Comparison of ENCODE assay signal across 1 cellular context in the genomic region with DNA sequence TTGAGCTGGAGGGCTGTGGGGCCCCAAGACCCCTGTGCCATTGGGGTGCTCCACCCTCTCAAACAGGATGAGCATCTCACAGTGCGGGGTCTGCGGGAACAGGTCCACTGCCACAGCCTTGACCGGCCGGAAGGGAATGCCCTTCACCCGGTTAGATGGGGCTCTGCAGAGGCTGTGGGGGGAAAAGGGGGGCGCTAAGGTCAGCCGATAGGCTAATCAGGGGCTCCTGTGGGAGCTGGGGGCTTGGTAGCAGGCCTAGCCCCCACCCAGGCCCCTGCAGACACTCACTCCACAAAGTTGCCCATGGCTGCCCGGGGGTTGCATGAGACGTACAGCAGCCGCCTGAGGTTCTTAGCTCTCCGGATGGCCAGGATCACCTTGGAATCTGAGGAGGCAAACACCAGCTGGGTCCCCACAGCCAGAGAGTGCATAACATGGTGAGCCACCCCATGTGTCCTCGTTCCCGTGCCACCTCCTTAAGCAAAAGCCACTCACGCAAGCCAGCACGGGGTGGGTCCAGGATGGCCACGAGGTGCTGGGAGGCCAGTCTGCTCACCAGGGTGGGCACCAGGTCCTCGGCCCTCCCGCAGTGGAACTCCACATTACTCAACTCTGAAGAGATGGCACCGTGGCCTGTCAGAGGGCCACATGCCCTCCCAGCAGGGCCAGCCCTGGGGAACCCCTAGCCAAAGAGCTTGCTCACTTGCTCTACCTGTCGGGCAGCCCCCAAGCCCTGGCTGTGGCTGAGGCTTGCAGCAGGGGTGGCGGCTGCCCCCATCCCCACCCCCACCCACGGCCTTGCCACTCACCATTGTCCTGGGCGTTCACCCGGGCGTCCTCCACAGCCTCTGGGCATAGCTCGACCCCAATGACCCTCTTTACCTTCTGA.
TF ChIP-seq lines count a peak whose summit lies in the region.

No MANE protein-coding gene starts in this region.

TF ChIP-seq in K562, 482 proteins besides CTCF, POLR2A, EP300 and RAD21 (continued from another document and continues in another):
- TF ChIP-seq, protein P1, sequence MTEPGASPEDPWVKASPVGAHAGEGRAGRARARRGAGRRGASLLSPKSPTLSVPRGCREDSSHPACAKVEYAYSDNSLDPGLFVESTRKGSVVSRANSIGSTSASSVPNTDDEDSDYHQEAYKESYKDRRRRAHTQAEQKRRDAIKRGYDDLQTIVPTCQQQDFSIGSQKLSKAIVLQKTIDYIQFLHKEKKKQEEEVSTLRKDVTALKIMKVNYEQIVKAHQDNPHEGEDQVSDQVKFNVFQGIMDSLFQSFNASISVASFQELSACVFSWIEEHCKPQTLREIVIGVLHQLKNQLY (CRISPR knock-in tag; conservative IDR thresholded peaks at IDR 0.05): peak in 1 of 2 experiments; percentile 90; a peak in 2 of 4 replicates
- peak; percentile 39; the same call in 1 of the 2 replicates for TF ChIP-seq ELF4 (CRISPR knock-in tag; IDR thresholded peaks at IDR 0.05)
- TF ChIP-seq ZNF165 (CRISPR knock-in tag; IDR thresholded peaks at IDR 0.05; ENCODE audit: borderline replicate concordance): no peak
- TF ChIP-seq ZNF23 (CRISPR knock-in tag; IDR thresholded peaks at IDR 0.05): no peak
- no peak for TF ChIP-seq ZNF239 (CRISPR knock-in tag; IDR thresholded peaks at IDR 0.05)
- peak; percentile 34; the same call in 1 of the 2 replicates for TF ChIP-seq ELF2 (CRISPR knock-in tag; IDR thresholded peaks at IDR 0.05)
- TF ChIP-seq SUPT5H (IDR thresholded peaks at IDR 0.05): peak; percentile 12
- TF ChIP-seq RFX7 (CRISPR knock-in tag; IDR thresholded peaks at IDR 0.05): 0 out of 2 replicates have a peak, but pooled peaks have one; percentile 65
- TF ChIP-seq ARID2 (IDR thresholded peaks at IDR 0.05): no peak
- TF ChIP-seq, protein P2, sequence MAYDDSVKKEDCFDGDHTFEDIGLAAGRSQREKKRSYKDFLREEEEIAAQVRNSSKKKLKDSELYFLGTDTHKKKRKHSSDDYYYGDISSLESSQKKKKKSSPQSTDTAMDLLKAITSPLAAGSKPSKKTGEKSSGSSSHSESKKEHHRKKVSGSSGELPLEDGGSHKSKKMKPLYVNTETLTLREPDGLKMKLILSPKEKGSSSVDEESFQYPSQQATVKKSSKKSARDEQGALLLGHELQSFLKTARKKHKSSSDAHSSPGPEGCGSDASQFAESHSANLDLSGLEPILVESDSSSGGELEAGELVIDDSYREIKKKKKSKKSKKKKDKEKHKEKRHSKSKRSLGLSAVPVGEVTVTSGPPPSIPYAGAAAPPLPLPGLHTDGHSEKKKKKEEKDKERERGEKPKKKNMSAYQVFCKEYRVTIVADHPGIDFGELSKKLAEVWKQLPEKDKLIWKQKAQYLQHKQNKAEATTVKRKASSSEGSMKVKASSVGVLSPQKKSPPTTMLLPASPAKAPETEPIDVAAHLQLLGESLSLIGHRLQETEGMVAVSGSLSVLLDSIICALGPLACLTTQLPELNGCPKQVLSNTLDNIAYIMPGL (CRISPR knock-in tag; IDR thresholded peaks at IDR 0.05): peak; percentile 29; the same call in 1 of the 2 replicates
- TF ChIP-seq, protein P3, sequence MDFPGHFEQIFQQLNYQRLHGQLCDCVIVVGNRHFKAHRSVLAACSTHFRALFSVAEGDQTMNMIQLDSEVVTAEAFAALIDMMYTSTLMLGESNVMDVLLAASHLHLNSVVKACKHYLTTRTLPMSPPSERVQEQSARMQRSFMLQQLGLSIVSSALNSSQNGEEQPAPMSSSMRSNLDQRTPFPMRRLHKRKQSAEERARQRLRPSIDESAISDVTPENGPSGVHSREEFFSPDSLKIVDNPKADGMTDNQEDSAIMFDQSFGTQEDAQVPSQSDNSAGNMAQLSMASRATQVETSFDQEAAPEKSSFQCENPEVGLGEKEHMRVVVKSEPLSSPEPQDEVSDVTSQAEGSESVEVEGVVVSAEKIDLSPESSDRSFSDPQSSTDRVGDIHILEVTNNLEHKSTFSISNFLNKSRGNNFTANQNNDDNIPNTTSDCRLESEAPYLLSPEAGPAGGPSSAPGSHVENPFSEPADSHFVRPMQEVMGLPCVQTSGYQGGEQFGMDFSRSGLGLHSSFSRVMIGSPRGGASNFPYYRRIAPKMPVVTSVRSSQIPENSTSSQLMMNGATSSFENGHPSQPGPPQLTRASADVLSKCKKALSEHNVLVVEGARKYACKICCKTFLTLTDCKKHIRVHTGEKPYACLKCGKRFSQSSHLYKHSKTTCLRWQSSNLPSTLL (IDR thresholded peaks at IDR 0.05): no peak
- no peak for TF ChIP-seq ETS2 (tag; IDR thresholded peaks at IDR 0.05; ENCODE audit: borderline replicate concordance, poor library complexity, severe bottlenecking)
- TF ChIP-seq POLR2AphosphoS2 (IDR thresholded peaks at IDR 0.05; ENCODE audit: low read length): no peak; the same call in none of the 2 replicates
- no peak for TF ChIP-seq NUFIP1 (IDR thresholded peaks at IDR 0.05; ENCODE audit: partially characterized antibody)
- TF ChIP-seq ASH1L (IDR thresholded peaks at IDR 0.05; ENCODE audit: borderline replicate concordance, low read depth, partially characterized antibody): no peak
- no peak for TF ChIP-seq CREM (IDR thresholded peaks at IDR 0.05; ENCODE audit: low read depth)
- TF ChIP-seq, protein P4, sequence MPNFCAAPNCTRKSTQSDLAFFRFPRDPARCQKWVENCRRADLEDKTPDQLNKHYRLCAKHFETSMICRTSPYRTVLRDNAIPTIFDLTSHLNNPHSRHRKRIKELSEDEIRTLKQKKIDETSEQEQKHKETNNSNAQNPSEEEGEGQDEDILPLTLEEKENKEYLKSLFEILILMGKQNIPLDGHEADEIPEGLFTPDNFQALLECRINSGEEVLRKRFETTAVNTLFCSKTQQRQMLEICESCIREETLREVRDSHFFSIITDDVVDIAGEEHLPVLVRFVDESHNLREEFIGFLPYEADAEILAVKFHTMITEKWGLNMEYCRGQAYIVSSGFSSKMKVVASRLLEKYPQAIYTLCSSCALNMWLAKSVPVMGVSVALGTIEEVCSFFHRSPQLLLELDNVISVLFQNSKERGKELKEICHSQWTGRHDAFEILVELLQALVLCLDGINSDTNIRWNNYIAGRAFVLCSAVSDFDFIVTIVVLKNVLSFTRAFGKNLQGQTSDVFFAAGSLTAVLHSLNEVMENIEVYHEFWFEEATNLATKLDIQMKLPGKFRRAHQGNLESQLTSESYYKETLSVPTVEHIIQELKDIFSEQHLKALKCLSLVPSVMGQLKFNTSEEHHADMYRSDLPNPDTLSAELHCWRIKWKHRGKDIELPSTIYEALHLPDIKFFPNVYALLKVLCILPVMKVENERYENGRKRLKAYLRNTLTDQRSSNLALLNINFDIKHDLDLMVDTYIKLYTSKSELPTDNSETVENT (CRISPR knock-in tag; IDR thresholded peaks at IDR 0.05): peak; percentile 60
- no peak for TF ChIP-seq EZH2 (IDR thresholded peaks at IDR 0.05; ENCODE audit: borderline replicate concordance, low read depth, low read length)
- TF ChIP-seq, protein P5, sequence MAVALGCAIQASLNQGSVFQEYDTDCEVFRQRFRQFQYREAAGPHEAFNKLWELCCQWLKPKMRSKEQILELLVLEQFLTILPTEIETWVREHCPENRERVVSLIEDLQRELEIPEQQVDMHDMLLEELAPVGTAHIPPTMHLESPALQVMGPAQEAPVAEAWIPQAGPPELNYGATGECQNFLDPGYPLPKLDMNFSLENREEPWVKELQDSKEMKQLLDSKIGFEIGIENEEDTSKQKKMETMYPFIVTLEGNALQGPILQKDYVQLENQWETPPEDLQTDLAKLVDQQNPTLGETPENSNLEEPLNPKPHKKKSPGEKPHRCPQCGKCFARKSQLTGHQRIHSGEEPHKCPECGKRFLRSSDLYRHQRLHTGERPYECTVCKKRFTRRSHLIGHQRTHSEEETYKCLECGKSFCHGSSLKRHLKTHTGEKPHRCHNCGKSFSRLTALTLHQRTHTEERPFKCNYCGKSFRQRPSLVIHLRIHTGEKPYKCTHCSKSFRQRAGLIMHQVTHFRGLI (CRISPR knock-in tag; IDR thresholded peaks at IDR 0.05): no peak
- TF ChIP-seq MEF2A (IDR thresholded peaks at IDR 0.05; ENCODE audit: control insufficient read depth, low read depth, low read length): no peak
- no peak for TF ChIP-seq SMAD1 (IDR thresholded peaks at IDR 0.05; ENCODE audit: low read depth, low read length, partially characterized antibody)
- TF ChIP-seq ETV6 (IDR thresholded peaks at IDR 0.05; ENCODE audit: borderline replicate concordance in 1 of 2, low read depth in 2 of 2, low read length in 1 of 2): no peak
- TF ChIP-seq ETV6 (CRISPR knock-in tag; IDR thresholded peaks at IDR 0.05; ENCODE audit: borderline replicate concordance): no peak
- TF ChIP-seq, protein P6, sequence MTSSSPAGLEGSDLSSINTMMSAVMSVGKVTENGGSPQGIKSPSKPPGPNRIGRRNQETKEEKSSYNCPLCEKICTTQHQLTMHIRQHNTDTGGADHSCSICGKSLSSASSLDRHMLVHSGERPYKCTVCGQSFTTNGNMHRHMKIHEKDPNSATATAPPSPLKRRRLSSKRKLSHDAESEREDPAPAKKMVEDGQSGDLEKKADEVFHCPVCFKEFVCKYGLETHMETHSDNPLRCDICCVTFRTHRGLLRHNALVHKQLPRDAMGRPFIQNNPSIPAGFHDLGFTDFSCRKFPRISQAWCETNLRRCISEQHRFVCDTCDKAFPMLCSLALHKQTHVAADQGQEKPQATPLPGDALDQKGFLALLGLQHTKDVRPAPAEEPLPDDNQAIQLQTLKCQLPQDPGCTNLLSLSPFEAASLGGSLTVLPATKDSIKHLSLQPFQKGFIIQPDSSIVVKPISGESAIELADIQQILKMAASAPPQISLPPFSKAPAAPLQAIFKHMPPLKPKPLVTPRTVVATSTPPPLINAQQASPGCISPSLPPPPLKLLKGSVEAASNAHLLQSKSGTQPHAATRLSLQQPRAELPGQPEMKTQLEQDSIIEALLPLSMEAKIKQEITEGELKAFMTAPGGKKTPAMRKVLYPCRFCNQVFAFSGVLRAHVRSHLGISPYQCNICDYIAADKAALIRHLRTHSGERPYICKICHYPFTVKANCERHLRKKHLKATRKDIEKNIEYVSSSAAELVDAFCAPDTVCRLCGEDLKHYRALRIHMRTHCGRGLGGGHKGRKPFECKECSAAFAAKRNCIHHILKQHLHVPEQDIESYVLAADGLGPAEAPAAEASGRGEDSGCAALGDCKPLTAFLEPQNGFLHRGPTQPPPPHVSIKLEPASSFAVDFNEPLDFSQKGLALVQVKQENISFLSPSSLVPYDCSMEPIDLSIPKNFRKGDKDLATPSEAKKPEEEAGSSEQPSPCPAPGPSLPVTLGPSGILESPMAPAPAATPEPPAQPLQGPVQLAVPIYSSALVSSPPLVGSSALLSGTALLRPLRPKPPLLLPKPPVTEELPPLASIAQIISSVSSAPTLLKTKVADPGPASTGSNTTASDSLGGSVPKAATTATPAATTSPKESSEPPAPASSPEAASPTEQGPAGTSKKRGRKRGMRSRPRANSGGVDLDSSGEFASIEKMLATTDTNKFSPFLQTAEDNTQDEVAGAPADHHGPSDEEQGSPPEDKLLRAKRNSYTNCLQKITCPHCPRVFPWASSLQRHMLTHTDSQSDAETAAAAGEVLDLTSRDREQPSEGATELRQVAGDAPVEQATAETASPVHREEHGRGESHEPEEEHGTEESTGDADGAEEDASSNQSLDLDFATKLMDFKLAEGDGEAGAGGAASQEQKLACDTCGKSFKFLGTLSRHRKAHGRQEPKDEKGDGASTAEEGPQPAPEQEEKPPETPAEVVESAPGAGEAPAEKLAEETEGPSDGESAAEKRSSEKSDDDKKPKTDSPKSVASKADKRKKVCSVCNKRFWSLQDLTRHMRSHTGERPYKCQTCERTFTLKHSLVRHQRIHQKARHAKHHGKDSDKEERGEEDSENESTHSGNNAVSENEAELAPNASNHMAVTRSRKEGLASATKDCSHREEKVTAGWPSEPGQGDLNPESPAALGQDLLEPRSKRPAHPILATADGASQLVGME (CRISPR knock-in tag; IDR thresholded peaks at IDR 0.05): no peak
- TF ChIP-seq, protein P7, sequence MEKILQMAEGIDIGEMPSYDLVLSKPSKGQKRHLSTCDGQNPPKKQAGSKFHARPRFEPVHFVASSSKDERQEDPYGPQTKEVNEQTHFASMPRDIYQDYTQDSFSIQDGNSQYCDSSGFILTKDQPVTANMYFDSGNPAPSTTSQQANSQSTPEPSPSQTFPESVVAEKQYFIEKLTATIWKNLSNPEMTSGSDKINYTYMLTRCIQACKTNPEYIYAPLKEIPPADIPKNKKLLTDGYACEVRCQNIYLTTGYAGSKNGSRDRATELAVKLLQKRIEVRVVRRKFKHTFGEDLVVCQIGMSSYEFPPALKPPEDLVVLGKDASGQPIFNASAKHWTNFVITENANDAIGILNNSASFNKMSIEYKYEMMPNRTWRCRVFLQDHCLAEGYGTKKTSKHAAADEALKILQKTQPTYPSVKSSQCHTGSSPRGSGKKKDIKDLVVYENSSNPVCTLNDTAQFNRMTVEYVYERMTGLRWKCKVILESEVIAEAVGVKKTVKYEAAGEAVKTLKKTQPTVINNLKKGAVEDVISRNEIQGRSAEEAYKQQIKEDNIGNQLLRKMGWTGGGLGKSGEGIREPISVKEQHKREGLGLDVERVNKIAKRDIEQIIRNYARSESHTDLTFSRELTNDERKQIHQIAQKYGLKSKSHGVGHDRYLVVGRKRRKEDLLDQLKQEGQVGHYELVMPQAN (IDR thresholded peaks at IDR 0.05; ENCODE audit: borderline replicate concordance): no peak
- TF ChIP-seq, protein P8, sequence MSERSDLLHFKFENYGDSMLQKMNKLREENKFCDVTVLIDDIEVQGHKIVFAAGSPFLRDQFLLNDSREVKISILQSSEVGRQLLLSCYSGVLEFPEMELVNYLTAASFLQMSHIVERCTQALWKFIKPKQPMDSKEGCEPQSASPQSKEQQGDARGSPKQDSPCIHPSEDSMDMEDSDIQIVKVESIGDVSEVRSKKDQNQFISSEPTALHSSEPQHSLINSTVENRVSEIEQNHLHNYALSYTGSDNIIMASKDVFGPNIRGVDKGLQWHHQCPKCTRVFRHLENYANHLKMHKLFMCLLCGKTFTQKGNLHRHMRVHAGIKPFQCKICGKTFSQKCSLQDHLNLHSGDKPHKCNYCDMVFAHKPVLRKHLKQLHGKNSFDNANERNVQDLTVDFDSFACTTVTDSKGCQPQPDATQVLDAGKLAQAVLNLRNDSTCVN (CRISPR knock-in tag; IDR thresholded peaks at IDR 0.05): no peak
- TF ChIP-seq, protein P9, sequence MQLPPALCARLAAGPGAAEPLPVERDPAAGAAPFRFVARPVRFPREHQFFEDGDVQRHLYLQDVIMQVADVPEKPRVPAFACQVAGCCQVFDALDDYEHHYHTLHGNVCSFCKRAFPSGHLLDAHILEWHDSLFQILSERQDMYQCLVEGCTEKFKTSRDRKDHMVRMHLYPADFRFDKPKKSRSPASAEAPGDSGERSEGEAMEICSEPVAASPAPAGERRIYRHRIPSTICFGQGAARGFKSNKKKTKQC (CRISPR knock-in tag; IDR thresholded peaks at IDR 0.05): no peak
- no peak for TF ChIP-seq ZFP36 (IDR thresholded peaks at IDR 0.05; ENCODE audit: low read depth, low read length, partially characterized antibody)
